8 cellular contexts compared by ENCODE assay signal in genomic region chrX:103686199-103687072, GRCh38. TPM values are rescaled to one million over a fixed set of nuclear protein-coding genes. Genes with fewer than 3 reads are reported as not detected.
DNase-seq lines count a peak whose midpoint lies in the region; ATAC-seq lines count a peak whose summit lies in the region.

MORF4L2 (minus strand) TSS chrX:103686699; CDS start chrX:103677027, 9,672 bp downstream.

- no peaks in the 10 kb centered on the region for H3K27me3 Mint-ChIP-seq in activated CD4-positive, alpha-beta T cell treated with anti-CD3 and anti-CD28 coated beads, Interleukin-2, amount 10 ng/mL, durations not matched to agents 24 days and 14 days

- H3K9ac ChIP-seq in BLaER1: peak within 1 kb of the TSS; percentile 85

- intact Hi-C loops in activated CD4-positive, alpha-beta T cell treated with anti-CD3 and anti-CD28 coated beads, Interleukin-2, amount 10 ng/mL, durations not matched to agents 24 days and 14 days (cut with micrococcal nuclease): loop anchor here (1.0 to 5.0 kb wide), 6 partner anchors 59 to 470 kb away; partner anchors contain the start of genes RAB9B, TCEAL1 and ZCCHC18

- peak within 1 kb of the TSS; percentile 88 for H3K27ac ChIP-seq in BLaER1

- peaks cover 14% of the 10 kb centered on the region for H3K36me3 ChIP-seq in BLaER1

- ATAC-seq in GM19324 (IDR thresholded peaks at IDR 0.05; ENCODE audit: low FRiP score, unreplicated experiment): peak; percentile 92
- peak; percentile 93 for ATAC-seq in HG03469 (IDR thresholded peaks at IDR 0.05; ENCODE audit: unreplicated experiment)

- peaks cover 22% of the 10 kb centered on the region for H3K36me3 Mint-ChIP-seq in activated CD4-positive, alpha-beta T cell treated with anti-CD3 and anti-CD28 coated beads, Interleukin-2, amount 10 ng/mL, durations not matched to agents 24 days and 14 days (ENCODE audit: low read depth)

- DNase-seq in NCI-H526 treated with DMSO at 0.1 percent for 48 hours (lab: John Stamatoyannopoulos, UW): peak; percentile 95
- peak; percentile 95 for DNase-seq in activated CD4-positive, alpha-beta T cell treated with anti-CD3 and anti-CD28 coated beads, Interleukin-2, amount 10 ng/mL, durations not matched to agents 24 days and 14 days
- DNase-seq in dedifferentiated amniotic fluid mesenchymal stem cell (ENCODE audit: extremely low spot score): peak; percentile 97
- peak; percentile 98 for DNase-seq in left kidney (ENCODE audit: low read depth, low spot score)
- DNase-seq in stimulated activated CD4-positive, alpha-beta T cell treated with anti-CD3 and anti-CD28 coated beads, Interleukin-2, amount 100 ng/mL, for 48 hours: peak; percentile 60 to 68

- peaks cover 4% of the 10 kb centered on the region; the same call in 1 of the 2 replicates for H3K9me3 ChIP-seq in BLaER1

- H3K27me3 ChIP-seq in BLaER1: no peaks in the 10 kb centered on the region

- no peak within 1 kb of the TSS for H3K4me3 Mint-ChIP-seq in activated CD4-positive, alpha-beta T cell treated with anti-CD3 and anti-CD28 coated beads, Interleukin-2, amount 10 ng/mL, durations not matched to agents 24 days and 14 days

- peaks cover 16% of the 10 kb centered on the region for H3K4me1 ChIP-seq in BLaER1

- H4K20me1 ChIP-seq in BLaER1: peaks cover 15% of the 10 kb centered on the region

- H3K27ac Mint-ChIP-seq in activated CD4-positive, alpha-beta T cell treated with anti-CD3 and anti-CD28 coated beads, Interleukin-2, amount 10 ng/mL, durations not matched to agents 24 days and 14 days: peak within 1 kb of the TSS; percentile 91

- H3K4me1 Mint-ChIP-seq in activated CD4-positive, alpha-beta T cell treated with anti-CD3 and anti-CD28 coated beads, Interleukin-2, amount 10 ng/mL, durations not matched to agents 24 days and 14 days: peaks cover 8% of the 10 kb centered on the region

- H3K9me3 Mint-ChIP-seq in activated CD4-positive, alpha-beta T cell treated with anti-CD3 and anti-CD28 coated beads, Interleukin-2, amount 10 ng/mL, durations not matched to agents 24 days and 14 days: no peaks in the 10 kb centered on the region

- peak within 1 kb of the TSS; percentile 71 for H3K4me2 ChIP-seq in BLaER1

- H3K4me3 ChIP-seq in BLaER1: peak within 1 kb of the TSS; percentile 73

RNA-seq across cellular contexts. Expression of gene MORF4L2, which starts in this region (rescaled TPM):
- total RNA-seq in activated CD4-positive, alpha-beta T cell treated with anti-CD3 and anti-CD28 coated beads, Interleukin-2, amount 10 ng/mL, durations not matched to agents 24 days and 14 days: 253 and 262 TPM in 2 replicates

Comparison
In these comparisons a context has a peak if more than half of its experiments do, and no peak if none do; other contexts are left out.
1. Peak in every context shown above with its lines: DNase-seq, ATAC-seq, H3K4me3 ChIP-seq and H3K27ac ChIP-seq.